25 cellular contexts compared by ENCODE assay signal in genomic region chr4:6253961-6254360, GRCh38. TPM values are rescaled to one million over a fixed set of nuclear protein-coding genes. Genes with fewer than 3 reads are reported as not detected.
DNase-seq lines count a peak whose midpoint lies in the region; ATAC-seq and TF ChIP-seq lines count a peak whose summit lies in the region.
"Had no signal": no experiment of that assay in that cellular context is flagged by ENCODE, and none has a peak within 500 bp of the region (broad histone marks: within the 10 kb centered on the region; RNA-seq: fewer than 3 reads in every experiment).

No MANE protein-coding gene starts in this region.

- H3K4me3 ChIP-seq in BLaER1: no peak overlapping the region
- H3K4me3 ChIP-seq: A549, GM12878 had no signal

- H3K27me3 Mint-ChIP-seq in chondrocyte (ENCODE audit: low read depth) (peaks cover 30% of the 10 kb centered on the region), immature natural killer cell (ENCODE audit: low read depth in 3 of 3) (peaks cover 6 to 7% (median 7%) of the 10 kb centered on the region in 3 donors)

- peak; percentile 46 for DNase-seq in chondrocyte (ENCODE audit: low spot score)
- DNase-seq in posterior vena cava (ENCODE audit: low spot score): peak; percentile 23
- no peak for DNase-seq in CD1c-positive myeloid dendritic cell (ENCODE audit: extremely low spot score)
- DNase-seq in immature natural killer cell: no peak
- DNase-seq: AML-193; CD4-positive, alpha-beta memory T cell; CD4-positive, CD25-positive, alpha-beta regulatory T cell; CD8-positive, alpha-beta memory T cell; COR-L47; DMS 273 treated with DMSO at 0.1 percent for 48 hours; DMS153; DMS53; DMS79; DND-41; EL; GDM1 had no signal

- H3K4me3 Mint-ChIP-seq in chondrocyte (ENCODE audit: unreplicated experiment): no peak overlapping the region
- H3K4me3 Mint-ChIP-seq in immature natural killer cell: no peak overlapping the region
- H3K4me3 Mint-ChIP-seq: B cell; CD4-positive, alpha-beta memory T cell; CD4-positive, CD25-positive, alpha-beta regulatory T cell; CD8-positive, alpha-beta memory T cell had no signal

- peak overlapping the region; percentile 56 for H3K4me2 ChIP-seq in BLaER1
- H3K4me2 ChIP-seq: A549 had no signal

- TF ChIP-seq CTCF in chondrocyte (IDR thresholded peaks at IDR 0.05): no peak

- intact Hi-C loops in posterior vena cava (cut with DNase I): loop anchor here in 1 of 2 donors (2.0 kb wide), 1 partner anchor 73 kb away; no protein-coding TSS in a partner anchor

- no peaks in the 10 kb centered on the region for H3K36me3 Mint-ChIP-seq in chondrocyte (ENCODE audit: low read depth)
- H3K36me3 Mint-ChIP-seq in immature natural killer cell: no peaks in the 10 kb centered on the region
- H3K36me3 Mint-ChIP-seq: CD4-positive, alpha-beta memory T cell; CD4-positive, CD25-positive, alpha-beta regulatory T cell; CD8-positive, alpha-beta memory T cell had no signal

- H3K27me3 ChIP-seq in BLaER1: peaks cover 4% of the 10 kb centered on the region

- H3K9me3 Mint-ChIP-seq in chondrocyte (ENCODE audit: low read depth) (no peaks in the 10 kb centered on the region), immature natural killer cell (no peaks in the 10 kb centered on the region)
- H3K9me3 Mint-ChIP-seq: CD8-positive, alpha-beta memory T cell had no signal

- H3K9me3 ChIP-seq in BLaER1: peaks cover 12% of the 10 kb centered on the region; the same call in 1 of the 2 replicates
- H3K9me3 ChIP-seq: A549 had no signal

- no peak overlapping the region for H3K27ac ChIP-seq in BLaER1
- H3K27ac ChIP-seq: 22Rv1, A549, C4-2B had no signal

- H4K20me1 ChIP-seq in BLaER1: no peaks in the 10 kb centered on the region

- no peaks in the 10 kb centered on the region for H3K36me3 ChIP-seq in BLaER1

- H3K4me1 Mint-ChIP-seq in chondrocyte (ENCODE audit: low read depth) (peaks cover 10% of the 10 kb centered on the region), immature natural killer cell (peaks cover 7 to 10% of the 10 kb centered on the region in 2 donors)

- H3K27ac Mint-ChIP-seq in chondrocyte (ENCODE audit: unreplicated experiment): no peak overlapping the region
- no peak overlapping the region for H3K27ac Mint-ChIP-seq in immature natural killer cell
- H3K27ac Mint-ChIP-seq: B cell; CD4-positive, alpha-beta memory T cell; CD4-positive, CD25-positive, alpha-beta regulatory T cell had no signal

- no peak overlapping the region for H3K9ac ChIP-seq in BLaER1

- peaks cover 82% of the 10 kb centered on the region for H3K4me1 ChIP-seq in BLaER1
- H3K4me1 ChIP-seq: A549 had no signal

- ATAC-seq in GM21390 (IDR thresholded peaks at IDR 0.05; ENCODE audit: unreplicated experiment): no peak
- ATAC-seq: A549, GM12878 had no signal

RNA-seq across cellular contexts. Expression of gene WFS1, which starts 15.7 kb away (rescaled TPM):
- total RNA-seq in chondrocyte (47.7 to 54.6 TPM (median 48.0 TPM) in 3 replicates), posterior vena cava (10 to 100 TPM; 48.9 to 52.6 TPM)
- polyA plus RNA-seq in immature natural killer cell: 1 to 10 TPM; 2.5 to 7.2 (median 5.8) TPM

RNA-seq across cellular contexts. Expression of gene JAKMIP1, which starts 53.6 kb away (rescaled TPM):
- total RNA-seq in chondrocyte (0.10 TPM in 1 of 3 replicates, not detected in the others), posterior vena cava (under 1 TPM; 0.14 TPM)
- 1 to 10 TPM; 1.2 to 7.9 (median 6.5) TPM for polyA plus RNA-seq in immature natural killer cell
- total RNA-seq: G401 had no signal
- polyA plus RNA-seq: A549, BJ had no signal

Comparison
In these comparisons a context has a peak if more than half of its experiments do, and no peak if none do; other contexts are left out.
1. DNase-seq: peak in chondrocyte (single experiment) and posterior vena cava (single experiment); none in CD1c-positive myeloid dendritic cell (single experiment) and immature natural killer cell (0 of 3).